Comparison of ENCODE assay signal across 8 cellular contexts in the genomic region with DNA sequence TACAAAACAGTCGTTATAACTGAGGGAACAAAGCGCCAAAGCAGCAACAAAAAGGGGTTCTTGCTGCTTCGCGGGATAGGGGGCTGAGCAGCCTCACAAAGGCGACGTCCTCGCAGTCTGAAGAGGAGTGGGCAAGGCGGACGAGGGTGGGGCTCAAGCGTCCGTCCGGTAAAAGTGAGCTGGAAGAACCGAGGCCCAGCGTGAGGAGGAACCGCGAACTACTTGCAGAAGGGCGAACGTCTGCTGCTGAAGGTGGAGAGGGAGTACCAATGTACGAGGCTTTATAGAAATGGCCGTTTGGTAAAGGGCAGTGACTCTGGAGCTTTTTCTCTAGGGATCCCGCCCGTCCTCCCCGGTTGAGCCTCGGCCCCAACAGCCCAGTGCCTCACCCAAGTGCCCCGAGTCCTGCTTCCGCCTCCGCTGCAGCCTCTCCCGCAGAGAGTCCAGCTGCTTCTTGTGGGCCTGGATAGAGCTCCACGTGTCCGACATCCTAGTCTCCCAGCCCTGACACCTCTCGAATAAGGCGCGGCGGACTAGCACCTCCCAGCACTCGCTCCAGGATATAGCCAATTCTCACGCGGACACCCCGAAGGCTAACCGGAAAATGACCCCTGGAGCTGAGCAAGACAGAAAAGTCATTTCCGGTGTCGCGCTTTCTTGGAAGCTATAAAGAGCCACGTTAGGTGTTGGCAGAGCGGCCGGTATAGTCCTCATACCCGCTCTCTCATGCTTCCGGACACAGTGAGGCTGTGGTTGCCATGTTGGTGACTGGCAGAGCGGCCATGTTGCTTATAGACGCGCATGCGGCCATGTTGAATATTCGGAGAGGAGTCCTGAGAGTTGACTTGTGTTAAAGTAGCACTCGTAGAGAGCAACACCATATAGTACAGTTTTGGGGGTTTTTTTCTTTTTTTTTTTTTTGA. TPM values are rescaled to one million over a fixed set of nuclear protein-coding genes. Genes with fewer than 3 reads are reported as not detected.
A peak's percentile ranks its signal among the peaks of the same experiment; 100 is the strongest.
DNase-seq lines count a peak whose midpoint lies in the region; TF ChIP-seq lines count a peak whose summit lies in the region.

TSS of gene METTL3 (minus strand) at position 606 of the 923 bp plus-strand sequence. CDS start at position 489, 117 bp downstream.

- peak within 1 kb of the TSS; percentile 57 for H3K18ac ChIP-seq in H9 (ENCODE audit: insufficient read length, low read depth, low read length)

- H3K14ac ChIP-seq in H9 (ENCODE audit: insufficient read depth, low read length) = peak within 1 kb of the TSS; percentile 66

- no peak within 1 kb of the TSS for H3K23ac ChIP-seq in H9 (ENCODE audit: insufficient read length, low read depth, low read length)

- peak within 1 kb of the TSS; percentile 29 for H3K27ac ChIP-seq in H9 (ENCODE audit: insufficient read length, low read depth, low read length)

- H3K4me3 Mint-ChIP-seq in H9 = peak within 1 kb of the TSS; percentile 99
- H3K4me3 Mint-ChIP-seq in nephron = peak within 1 kb of the TSS; percentile 98 to 99 (median 98)
- H3K4me3 Mint-ChIP-seq in stimulated activated naive CD8-positive, alpha-beta T cell treated with anti-CD3 and anti-CD28 coated beads, Interleukin-15, Interleukin-2, amounts not matched to agents 100 ng/mL and 50 ng/mL, for 24 hours = peak within 1 kb of the TSS; percentile 99

- H4K20me1 ChIP-seq in H9 (ENCODE audit: control insufficient read depth, insufficient read depth, insufficient read length) = no peaks in the 10 kb centered on the region

- no peak within 1 kb of the TSS; the same call in 1 of the 2 replicates for H2BK15ac ChIP-seq in H9 (ENCODE audit: low read depth, low read length)

- H2BK5ac ChIP-seq in H9 (ENCODE audit: insufficient read length, low read length) = no peak within 1 kb of the TSS

- no peak within 1 kb of the TSS for H4K8ac ChIP-seq in H9 (replicated peaks; ENCODE audit: insufficient read length, low read depth, low read length)

- peaks cover 32 to 38% (median 32%) of the 10 kb centered on the region in 3 experiments for H3K36me3 Mint-ChIP-seq in H9 (ENCODE audit: insufficient read depth in 1 of 3, low read depth in 3 of 3)
- peaks cover 19% of the 10 kb centered on the region for H3K36me3 Mint-ChIP-seq in nephron (ENCODE audit: low read depth)
- peaks cover 36% of the 10 kb centered on the region for H3K36me3 Mint-ChIP-seq in stimulated activated naive CD8-positive, alpha-beta T cell treated with anti-CD3 and anti-CD28 coated beads, Interleukin-15, Interleukin-2, amounts not matched to agents 100 ng/mL and 50 ng/mL, for 24 hours (ENCODE audit: low read depth)

- H3K4me1 Mint-ChIP-seq in H9 = peaks cover 27 to 36% of the 10 kb centered on the region in 2 experiments
- peaks cover 15% of the 10 kb centered on the region for H3K4me1 Mint-ChIP-seq in nephron
- peaks cover 42% of the 10 kb centered on the region for H3K4me1 Mint-ChIP-seq in stimulated activated naive CD8-positive, alpha-beta T cell treated with anti-CD3 and anti-CD28 coated beads, Interleukin-15, Interleukin-2, amounts not matched to agents 100 ng/mL and 50 ng/mL, for 24 hours (ENCODE audit: low read depth)

- peaks cover 3% of the 10 kb centered on the region for H3K79me1 ChIP-seq in H9 (ENCODE audit: insufficient read depth, low read depth, low read length, poor library complexity, severe bottlenecking)

- H3T11ph ChIP-seq in H9 (ENCODE audit: low read length) = no peak within 1 kb of the TSS

- peak within 1 kb of the TSS; percentile 90 for H3K9ac ChIP-seq in H9 (ENCODE audit: extremely low read depth, insufficient read length, low read length)

- no peaks in the 10 kb centered on the region for H3K4me1 ChIP-seq in H9 (ENCODE audit: insufficient read depth, low read length)

- no peaks in the 10 kb centered on the region for H3K9me3 ChIP-seq in H9 (ENCODE audit: control insufficient read depth, low read depth, low read length)
- H3K9me3 ChIP-seq in MG63 = no peaks in the 10 kb centered on the region

- no peak within 1 kb of the TSS for H4K91ac ChIP-seq in H9 (ENCODE audit: insufficient read length, low read depth, low read length)

- H2BK120ac ChIP-seq in H9 (ENCODE audit: low read depth, low read length, poor library complexity, severe bottlenecking) = no peak within 1 kb of the TSS

- no peaks in the 10 kb centered on the region for H3K27me3 Mint-ChIP-seq in H9 (ENCODE audit: low read depth)
- H3K27me3 Mint-ChIP-seq in nephron (ENCODE audit: low read depth) = no peaks in the 10 kb centered on the region
- peaks cover 2% of the 10 kb centered on the region for H3K27me3 Mint-ChIP-seq in stimulated activated naive CD8-positive, alpha-beta T cell treated with anti-CD3 and anti-CD28 coated beads, Interleukin-15, Interleukin-2, amounts not matched to agents 100 ng/mL and 50 ng/mL, for 24 hours

- peaks cover 18% of the 10 kb centered on the region for H3K36me3 ChIP-seq in MG63

- no peak within 1 kb of the TSS for H3K4ac ChIP-seq in H9 (ENCODE audit: low read depth, low read length)

- no peak within 1 kb of the TSS for H3K56ac ChIP-seq in H9 (ENCODE audit: insufficient read length, low read depth, low read length)

- H2AK5ac ChIP-seq in H9 (ENCODE audit: insufficient read length, low read length) = no peak within 1 kb of the TSS

- H3K4me3 ChIP-seq in MG63 = peak within 1 kb of the TSS; percentile 70
- peak within 1 kb of the TSS; percentile 96 for H3K4me3 ChIP-seq in fibroblast of the aortic adventitia (ENCODE audit: low read depth, low read length)

- TF ChIP-seq CTCF in H9 (conservative IDR thresholded peaks at IDR 0.05) = no peak
- TF ChIP-seq CTCF in fibroblast of the aortic adventitia (IDR thresholded peaks at IDR 0.05; ENCODE audit: insufficient read depth, low read length) = no peak
- TF ChIP-seq CTCF in nephron (IDR thresholded peaks at IDR 0.05; ENCODE audit: unreplicated experiment in 3 of 3) = no peak

- H3K27me3 ChIP-seq in H9 (ENCODE audit: insufficient read depth, low read length) (no peaks in the 10 kb centered on the region), MG63 (no peaks in the 10 kb centered on the region)

- no CpG with 5 or more reads among the region's 53 CpGs for WGBS in H9 (ENCODE audit: extremely low coverage, insufficient read length, low lambda C conversion rate)

- H3K27ac Mint-ChIP-seq in H9 = peak within 1 kb of the TSS; percentile 98 to 99 (median 98)
- H3K27ac Mint-ChIP-seq in nephron = peak within 1 kb of the TSS; percentile 88 to 98 (median 96)
- H3K27ac Mint-ChIP-seq in stimulated activated naive CD8-positive, alpha-beta T cell treated with anti-CD3 and anti-CD28 coated beads, Interleukin-15, Interleukin-2, amounts not matched to agents 100 ng/mL and 50 ng/mL, for 24 hours = peak within 1 kb of the TSS; percentile 97

- H3K9me3 Mint-ChIP-seq in H9 (peaks cover 3 to 7% of the 10 kb centered on the region in 2 experiments; a peak in 4 of 5 replicates), nephron (peaks cover 2% of the 10 kb centered on the region)
- H3K9me3 Mint-ChIP-seq in stimulated activated naive CD8-positive, alpha-beta T cell treated with anti-CD3 and anti-CD28 coated beads, Interleukin-15, Interleukin-2, amounts not matched to agents 100 ng/mL and 50 ng/mL, for 24 hours = no peaks in the 10 kb centered on the region

- H3K79me2 ChIP-seq in H9 (ENCODE audit: insufficient read depth, low read length) = peaks cover 17% of the 10 kb centered on the region; the same call in 1 of the 2 replicates

- DNase-seq in ELR (ENCODE audit: low read depth) (peak; percentile 99), H9 (peak; percentile 98), MG63 (peak; percentile 93), SHP77 treated with DMSO at 0.1 percent for 48 hours (lab: John Stamatoyannopoulos, UW) (peak; percentile 100), fibroblast of the aortic adventitia (ENCODE audit: low read depth) (peak; percentile 99)
- peak; percentile 97 for DNase-seq in activated effector memory CD4-positive, alpha-beta T cell treated with anti-CD3 and anti-CD28 coated beads, Interleukin-2, amount 50 U/mL, for 16 hours

- no peak within 1 kb of the TSS for H2AFZ ChIP-seq in H9 (ENCODE audit: low read length)

- H3K4me2 ChIP-seq in H9 (ENCODE audit: insufficient read depth, insufficient read length, low read length) = peak within 1 kb of the TSS; percentile 30

- H2BK20ac ChIP-seq in H9 (ENCODE audit: low read depth, low read length, poor library complexity, severe bottlenecking) = no peak within 1 kb of the TSS

- no peaks in the 10 kb centered on the region for H3K23me2 ChIP-seq in H9 (ENCODE audit: insufficient read length, low read depth, low read length, poor library complexity, severe bottlenecking)

- H2BK12ac ChIP-seq in H9 (ENCODE audit: insufficient read length, low read depth, low read length) = no peak within 1 kb of the TSS

- no peak within 1 kb of the TSS for H4K5ac ChIP-seq in H9 (ENCODE audit: insufficient read length, low read depth, low read length)

RNA-seq across cellular contexts. Expression of gene METTL3, which starts in this region (rescaled TPM):
- total RNA-seq in H9 (2021) = 84.1 and 84.4 TPM in 2 replicates
- total RNA-seq in MG63 (2014; rRNA removed; shearing (Covaris generic); ENCODE audit: low replicate concordance) = 46.0 and 52.0 TPM in 2 replicates
- 27.7 and 36.2 TPM in 2 replicates for total RNA-seq in fibroblast of the aortic adventitia (ENCODE audit: low replicate concordance)

Comparison
In these comparisons a context has a peak if more than half of its experiments do, and no peak if none do; other contexts are left out.
1. Peak in every context shown above with its lines: DNase-seq, H3K4me3 ChIP-seq and H3K27ac ChIP-seq.